ENCODE assay signal across 8 cellular contexts in the genomic region with DNA sequence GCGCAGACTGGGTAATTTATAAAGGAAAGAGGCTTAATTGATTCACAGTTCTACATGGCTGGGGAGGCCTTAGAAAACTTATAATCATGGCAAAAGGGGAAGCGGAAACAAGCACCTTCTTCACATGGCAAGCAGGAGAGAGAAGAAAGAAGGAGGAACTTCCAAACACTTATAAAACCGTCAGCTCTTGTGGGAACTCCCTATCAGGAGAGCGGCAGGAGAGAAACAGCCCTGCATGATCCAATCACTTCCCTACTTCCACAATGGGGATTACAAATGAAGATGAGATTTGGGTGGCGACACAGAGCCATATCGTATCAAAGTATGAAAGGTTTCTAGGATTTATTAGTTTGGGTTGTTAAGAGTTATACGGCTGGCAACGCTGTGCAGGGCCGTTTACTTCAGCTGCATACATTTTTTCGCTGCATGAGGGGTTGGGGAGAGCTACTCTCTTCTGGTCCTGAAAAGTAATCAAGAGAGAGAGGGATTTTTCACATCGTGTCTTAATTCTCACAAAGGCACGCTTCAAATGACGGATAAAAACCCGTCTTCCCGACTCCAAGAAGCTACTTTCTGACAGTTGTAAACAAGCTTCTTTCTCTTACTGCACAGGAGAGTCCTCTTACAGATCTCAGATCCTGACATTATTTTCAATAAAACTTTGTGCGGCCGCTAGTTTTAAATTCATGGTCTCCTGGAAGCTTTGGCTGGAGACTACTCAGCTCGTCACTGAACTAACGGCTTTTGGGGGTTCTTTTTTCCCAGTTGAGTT. TPM values are rescaled to one million over a fixed set of nuclear protein-coding genes. Genes with fewer than 3 reads are reported as not detected.
DNase-seq lines count a peak whose midpoint lies in the region; ATAC-seq and TF ChIP-seq lines count a peak whose summit lies in the region.

No MANE protein-coding gene starts in this region.

- DNase-seq in RWPE2 (ENCODE audit: low spot score) = no peak
- DNase-seq in effector memory CD8-positive, alpha-beta T cell = no peak
- no peak for DNase-seq in memory B cell (ENCODE audit: low spot score in 2 of 2)
- peak in 1 of 2 donors; percentile 5 for DNase-seq in tibial nerve (ENCODE audit: low spot score in 2 of 2)
- DNase-seq in NK-92 treated with Interleukin-12 subunit alpha and Interleukin-12 subunit beta, amount 100 ng/mL, for 24 hours (lab: John Stamatoyannopoulos, UW) = no peak

- H3K27me3 Mint-ChIP-seq in effector memory CD8-positive, alpha-beta T cell = no peaks in the 10 kb centered on the region
- no peaks in the 10 kb centered on the region for H3K27me3 Mint-ChIP-seq in memory B cell

- peak overlapping the region; percentile 78 to 89 (median 81) for H3K4me3 ChIP-seq in BLaER1 treated with 17β-estradiol and CSF1 and Interleukin-3, amounts not matched to agents 10 nM and 100 nM
- H3K4me3 ChIP-seq in RWPE2 (ENCODE audit: severe bottlenecking) (peak overlapping the region; percentile 84), tibial nerve (peak overlapping the region; percentile 57 to 86 (median 77))

- no peaks in the 10 kb centered on the region for H3K27me3 ChIP-seq in BLaER1 treated with 17β-estradiol and CSF1 and Interleukin-3, amounts not matched to agents 10 nM and 100 nM
- H3K27me3 ChIP-seq in RWPE2 (ENCODE audit: insufficient read depth, poor library complexity, severe bottlenecking) = no peaks in the 10 kb centered on the region
- H3K27me3 ChIP-seq in tibial nerve = no peaks in the 10 kb centered on the region

- peak overlapping the region; percentile 88 to 95 (median 92) for H3K27ac ChIP-seq in BLaER1 treated with 17β-estradiol and CSF1 and Interleukin-3, amounts not matched to agents 10 nM and 100 nM
- peak overlapping the region; percentile 33 for H3K27ac ChIP-seq in RWPE2 (ENCODE audit: poor library complexity, severe bottlenecking)
- peak overlapping the region; percentile 66 to 90 (median 88) for H3K27ac ChIP-seq in tibial nerve

- peaks cover 14% of the 10 kb centered on the region for H3K36me3 Mint-ChIP-seq in effector memory CD8-positive, alpha-beta T cell (ENCODE audit: insufficient read depth)
- H3K36me3 Mint-ChIP-seq in memory B cell = peaks cover 11% of the 10 kb centered on the region

- H3K4me2 ChIP-seq in BLaER1 treated with 17β-estradiol and CSF1 and Interleukin-3, amounts not matched to agents 10 nM and 100 nM = peak overlapping the region; percentile 67 to 85 (median 79)

- peak overlapping the region; percentile 88 to 96 (median 91) for H3K9ac ChIP-seq in BLaER1 treated with 17β-estradiol and CSF1 and Interleukin-3, amounts not matched to agents 10 nM and 100 nM

- peak overlapping the region; percentile 97 to 98 for H3K27ac Mint-ChIP-seq in effector memory CD8-positive, alpha-beta T cell
- peak overlapping the region; percentile 99 for H3K27ac Mint-ChIP-seq in memory B cell

- peaks cover 8 to 17% (median 14%) of the 10 kb centered on the region in 10 experiments for H3K4me1 ChIP-seq in BLaER1 treated with 17β-estradiol and CSF1 and Interleukin-3, amounts not matched to agents 10 nM and 100 nM
- H3K4me1 ChIP-seq in RWPE2 (ENCODE audit: insufficient read depth, poor library complexity, severe bottlenecking) (peaks cover 7% of the 10 kb centered on the region), tibial nerve (peaks cover 0 to 20% (median 9%) of the 10 kb centered on the region in 4 donors)

- peaks cover 0 to 27% (median 6%) of the 10 kb centered on the region in 11 experiments; a peak in 13 of 22 replicates for H3K9me3 ChIP-seq in BLaER1 treated with 17β-estradiol and CSF1 and Interleukin-3, amounts not matched to agents 10 nM and 100 nM (replicated peaks in 1 of 11)
- H3K9me3 ChIP-seq in RWPE2 (ENCODE audit: severe bottlenecking) (no peaks in the 10 kb centered on the region), tibial nerve (no peaks in the 10 kb centered on the region)

- H3K36me3 ChIP-seq in BLaER1 treated with 17β-estradiol and CSF1 and Interleukin-3, amounts not matched to agents 10 nM and 100 nM = peaks cover 7 to 17% (median 11%) of the 10 kb centered on the region in 11 experiments; a peak in 13 of 22 replicates
- H3K36me3 ChIP-seq in RWPE2 (ENCODE audit: low read depth) (0 out of 2 replicates have a peak, but pooled peaks cover 4% of the 10 kb centered on the region), tibial nerve (no peaks in the 10 kb centered on the region)

- ATAC-seq in GM18873 (IDR thresholded peaks at IDR 0.05; ENCODE audit: low FRiP score, unreplicated experiment) = peak; percentile 2
- peak; percentile 16 for ATAC-seq in HG03135 (IDR thresholded peaks at IDR 0.05; ENCODE audit: unreplicated experiment)
- ATAC-seq in RWPE2 (ENCODE audit: low read depth) = peak; percentile 41
- ATAC-seq in effector memory CD8-positive, alpha-beta T cell (replicated peaks) = peak; percentile 2
- peak; percentile 0 for ATAC-seq in memory B cell (ENCODE audit: low read depth)

- H3K4me3 Mint-ChIP-seq in effector memory CD8-positive, alpha-beta T cell = peak overlapping the region; percentile 91 to 93
- H3K4me3 Mint-ChIP-seq in memory B cell = peak overlapping the region; percentile 97

- no peaks in the 10 kb centered on the region for H4K20me1 ChIP-seq in BLaER1 treated with 17β-estradiol and CSF1 and Interleukin-3, amounts not matched to agents 10 nM and 100 nM

- no peaks in the 10 kb centered on the region for H3K9me3 Mint-ChIP-seq in effector memory CD8-positive, alpha-beta T cell
- peaks cover 1% of the 10 kb centered on the region for H3K9me3 Mint-ChIP-seq in memory B cell

- peaks cover 21 to 34% of the 10 kb centered on the region in 2 donors for H3K4me1 Mint-ChIP-seq in effector memory CD8-positive, alpha-beta T cell (ENCODE audit: low read depth in 2 of 2)
- peaks cover 27% of the 10 kb centered on the region for H3K4me1 Mint-ChIP-seq in memory B cell

- 7 to 8% methylated on average over 19 of the region's 19 CpGs for WGBS in tibial nerve, 2 donors

- TF ChIP-seq EP300 in tibial nerve (IDR thresholded peaks at IDR 0.05) = no peak

- TF ChIP-seq POLR2A in tibial nerve (IDR thresholded peaks at IDR 0.05) = no peak

- TF ChIP-seq CTCF in RWPE2 (IDR thresholded peaks at IDR 0.05; ENCODE audit: poor library complexity, severe bottlenecking) (no peak), tibial nerve (IDR thresholded peaks at IDR 0.05) (no peak)

RNA-seq across cellular contexts. Expression of a gene that starts 0.8 kb away (rescaled TPM):
- total RNA-seq in tibial nerve = 10 to 100 TPM; 11.3 to 48.1 (median 28.6) TPM

RNA-seq across cellular contexts. Expression of a gene that starts 24.6 kb away (rescaled TPM):
- not detected for total RNA-seq in tibial nerve

RNA-seq across cellular contexts. Expression of a gene that starts 57.5 kb away (rescaled TPM):
- 10 to 100 TPM; 14.1 to 24.3 (median 15.9) TPM for total RNA-seq in tibial nerve

Comparison
In these comparisons a context has a peak if more than half of its experiments do, and no peak if none do; other contexts are left out.
1. H3K27ac ChIP-seq: peak in every context shown above with its lines; median percentile 92 in BLaER1 treated with 17β-estradiol and CSF1 and Interleukin-3, amounts not matched to agents 10 nM and 100 nM; 88 in tibial nerve; 33 in RWPE2.